ENCODE assay signal across 20 cellular contexts in genomic region chr6:106677282-106677681, GRCh38. TPM values are rescaled to one million over a fixed set of nuclear protein-coding genes. Genes with fewer than 3 reads are reported as not detected.
DNase-seq lines count a peak whose midpoint lies in the region; ATAC-seq, FAIRE-seq and TF ChIP-seq lines count a peak whose summit lies in the region.
"Had no signal": no experiment of that assay in that cellular context is flagged by ENCODE, and none has a peak within 500 bp of the region (broad histone marks: within the 10 kb centered on the region; RNA-seq: fewer than 3 reads in every experiment).

No MANE protein-coding gene starts in this region.

- no peaks in the 10 kb centered on the region for H3K27me3 ChIP-seq in OCI-LY3 (ENCODE audit: low read depth, low read length)
- no peaks in the 10 kb centered on the region for H3K27me3 ChIP-seq in transverse colon
- H3K27me3 ChIP-seq in pancreas, result no peaks in the 10 kb centered on the region
- no peaks in the 10 kb centered on the region for H3K27me3 ChIP-seq in heart left ventricle

- H3K4me3 ChIP-seq in OCI-LY3 (ENCODE audit: low read length) (no peak overlapping the region), transverse colon (no peak overlapping the region), pancreas (no peak overlapping the region), heart left ventricle (no peak overlapping the region)

- peaks cover 2% of the 10 kb centered on the region for H3K36me3 ChIP-seq in OCI-LY3 (replicated peaks; ENCODE audit: low read depth, low read length)
- H3K36me3 ChIP-seq in transverse colon, result no peaks in the 10 kb centered on the region
- no peaks in the 10 kb centered on the region for H3K36me3 ChIP-seq in pancreas
- H3K36me3 ChIP-seq in heart left ventricle, result no peaks in the 10 kb centered on the region

- no peak for TF ChIP-seq EP300 in transverse colon (IDR thresholded peaks at IDR 0.05; ENCODE audit: low read depth)

- no peak overlapping the region for H3K9ac ChIP-seq in OCI-LY3 (ENCODE audit: low read length)
- H3K9ac ChIP-seq: KMS-11 had no signal

- in situ Hi-C loops in transverse colon (cut with MboI; ENCODE audit: low pct_ligation_motif_present in 1 of 4, low pct_unique_long_range_greater_than_20kb in 1 of 4, low sequenced_read_pairs in 3 of 4), result no loop called here

- TF ChIP-seq POLR2A in transverse colon (IDR thresholded peaks at IDR 0.05), result no peak
- no peak for TF ChIP-seq POLR2A in heart left ventricle (IDR thresholded peaks at IDR 0.05)

- H3K79me2 ChIP-seq in OCI-LY3 (ENCODE audit: low read length), result no peaks in the 10 kb centered on the region

- H3K27ac ChIP-seq in OCI-LY3 (ENCODE audit: low read length) (peak overlapping the region; percentile 46; the same call in 1 of the 2 replicates), transverse colon (no peak overlapping the region), pancreas (no peak overlapping the region), heart left ventricle (no peak overlapping the region)
- H3K27ac ChIP-seq: KMS-11 had no signal

- no peak for FAIRE-seq in pancreas (lab: Jason Lieb, UNC)
- FAIRE-seq: D721Med had no signal

- DNase-seq in NOMO-1 treated with DMSO at 0.1 percent for 48 hours (lab: John Stamatoyannopoulos, UW; ENCODE audit: unreplicated experiment) (peak; percentile 20), NOMO-1 treated with dmso at 0.1 percent for 144 hours (lab: John Stamatoyannopoulos, UW; ENCODE audit: unreplicated experiment) (no peak), transverse colon (peak; percentile 27), pancreas (no peak), heart left ventricle (no peak)
- DNase-seq: 8988T; CD8-positive, alpha-beta memory T cell; DMS79 treated with DMSO at 0.1 percent for 48 hours; NCI-H1105; NCI-H1694 treated with DMSO at 0.1 percent for 48 hours; NCI-H2107; NCI-H2227 treated with DMSO at 0.1 percent for 48 hours; NCI-H524; OCI-M1; RPMI8226 had no signal

- H3K4me2 ChIP-seq in OCI-LY3 (ENCODE audit: low read length), result peak overlapping the region; percentile 26; the same call in 1 of the 2 replicates
- H3K4me2 ChIP-seq: KMS-11 had no signal

- H4K20me1 ChIP-seq in OCI-LY3 (ENCODE audit: insufficient read depth, low read length), result no peaks in the 10 kb centered on the region

- intact Hi-C loops in transverse colon (cut with DNase I; ENCODE audit: low total_unique reads) (no loop called here), pancreas (cut with DNase I) (no loop called here), heart left ventricle (cut with DNase I) (no loop called here)

- H3K4me1 ChIP-seq in OCI-LY3 (ENCODE audit: low read length) (peaks cover 29% of the 10 kb centered on the region), transverse colon (peaks cover 0 to 9% (median 2%) of the 10 kb centered on the region in 4 donors), pancreas (no peaks in the 10 kb centered on the region), heart left ventricle (no peaks in the 10 kb centered on the region)

- peak overlapping the region; percentile 86 for H2AFZ ChIP-seq in OCI-LY3 (ENCODE audit: low read depth, low read length)

- TF ChIP-seq CTCF in OCI-LY3 (IDR thresholded peaks at IDR 0.05; ENCODE audit: low read depth, low read length), result no peak
- no peak for TF ChIP-seq CTCF in transverse colon (IDR thresholded peaks at IDR 0.05)
- TF ChIP-seq CTCF in pancreas (IDR thresholded peaks at IDR 0.05), result no peak
- no peak for TF ChIP-seq CTCF in heart left ventricle (IDR thresholded peaks at IDR 0.05)

- H3K9me3 ChIP-seq in OCI-LY3 (ENCODE audit: insufficient read depth, low read length) (no peaks in the 10 kb centered on the region), transverse colon (no peaks in the 10 kb centered on the region), pancreas (no peaks in the 10 kb centered on the region), heart left ventricle (no peaks in the 10 kb centered on the region)

- WGBS in transverse colon (ENCODE audit: low coverage in 1 of 2), 2 donors, result 51 to 57% methylated on average over 1 to 3 of the region's 3 CpGs
- 89% methylated on average over 3 of the region's 3 CpGs for WGBS in pancreas, 2 donors
- WGBS in heart left ventricle, 4 donors, result 75 to 82% (median 80%) methylated on average over 3 of the region's 3 CpGs

- ATAC-seq in esophagus mucosa (peak; percentile 36), pancreas (no peak), heart left ventricle (no peak), GM18867 (IDR thresholded peaks at IDR 0.05; ENCODE audit: unreplicated experiment) (no peak)

RNA-seq across cellular contexts. Expression of gene QRSL1, which starts 47.9 kb away (rescaled TPM):
- total RNA-seq in esophagus mucosa (12.6 TPM), transverse colon (10 to 100 TPM in 3 of 4 donors, 1 to 10 TPM in 1; 2.4 to 17.3 (median 12.6) TPM), pancreas (1 to 10 TPM; 3.9 to 8.4 (median 6.6) TPM), heart left ventricle (10 to 100 TPM in 7 of 9 donors, 1 to 10 TPM in 2; 8.6 to 18.9 (median 14.4) TPM)
- polyA plus RNA-seq in pancreas (1 to 10 TPM; 3.2 to 5.3 TPM), heart left ventricle (10 to 100 TPM; 11.2 to 15.2 TPM)

RNA-seq across cellular contexts. Expression of gene RTN4IP1, which starts 48.0 kb away (rescaled TPM):
- total RNA-seq in esophagus mucosa (3.5 TPM), transverse colon (10 to 100 TPM in 3 of 4 donors, 1 to 10 TPM in 1; 9.1 to 19.1 (median 13.1) TPM), pancreas (1 to 10 TPM; 1.5 to 3.7 (median 2.2) TPM), heart left ventricle (10 to 100 TPM in 8 of 9 donors, 1 to 10 TPM in 1; 6.9 to 21.8 (median 13.6) TPM)
- polyA plus RNA-seq in pancreas (1 to 10 TPM; 1.8 to 2.5 TPM), heart left ventricle (10 to 100 TPM; 11.8 to 23.3 TPM)

Comparison
In these comparisons a context has a peak if more than half of its experiments do, and no peak if none do; other contexts are left out.
1. DNase-seq: peak in NOMO-1 treated with DMSO at 0.1 percent for 48 hours (single experiment) and transverse colon (single experiment); none in NOMO-1 treated with dmso at 0.1 percent for 144 hours (single experiment), pancreas (0 of 6) and heart left ventricle (0 of 5).